Comparison of ENCODE assay signal across 12 cellular contexts in genomic region chr9:34085581-34086500, GRCh38. TPM values are rescaled to one million over a fixed set of nuclear protein-coding genes. Genes with fewer than 3 reads are reported as not detected.
DNase-seq lines count a peak whose midpoint lies in the region; ATAC-seq and TF ChIP-seq lines count a peak whose summit lies in the region.
"Had no signal": no experiment of that assay in that cellular context is flagged by ENCODE, and none has a peak within 500 bp of the region (broad histone marks: within the 10 kb centered on the region; RNA-seq: fewer than 3 reads in every experiment).

No MANE protein-coding gene starts in this region.

- no peak for ATAC-seq in HG03135 (IDR thresholded peaks at IDR 0.05; ENCODE audit: unreplicated experiment)
- ATAC-seq: HCT116 had no signal

- peaks cover 6% of the 10 kb centered on the region for H3K4me1 Mint-ChIP-seq in activated naive CD8-positive, alpha-beta T cell (ENCODE audit: low read depth)
- H3K4me1 Mint-ChIP-seq: CD8-positive, alpha-beta memory T cell had no signal

- DNase-seq in HT1080 (ENCODE audit: low read depth) (peak; percentile 21), spleen (peak; percentile 32), BE2C (no peak), NCI-H510A treated with DMSO at 0.1 percent for 48 hours (lab: John Stamatoyannopoulos, UW) (no peak), NCI-H187 (lab: John Stamatoyannopoulos, UW) (no peak)
- DNase-seq: activated CD4-positive, alpha-beta T cell treated with anti-CD3 and anti-CD28 coated beads for 1 hour; CD8-positive, alpha-beta memory T cell; occipital lobe had no signal

- peaks cover 2 to 66% (median 51%) of the 10 kb centered on the region in 6 donors for H3K36me3 ChIP-seq in spleen
- H3K36me3 ChIP-seq in BE2C: peaks cover 27% of the 10 kb centered on the region

- intact Hi-C loops in spleen (cut with DNase I; ENCODE audit: low total_unique reads): no loop called here

- no peak for TF ChIP-seq POLR2A in spleen (IDR thresholded peaks at IDR 0.05)

- H3K27me3 ChIP-seq in layer of hippocampus (ENCODE audit: control insufficient read depth, insufficient read depth, low read length) (no peaks in the 10 kb centered on the region), spleen (replicated peaks in 1 of 7) (no peaks in the 10 kb centered on the region), BE2C (no peaks in the 10 kb centered on the region)

- H3K27ac Mint-ChIP-seq in activated naive CD8-positive, alpha-beta T cell: peak overlapping the region; percentile 56

- H3K9me3 ChIP-seq in spleen (no peaks in the 10 kb centered on the region), BE2C (no peaks in the 10 kb centered on the region)

- WGBS in spleen, 5 donors: 83 to 91% (median 88%) methylated on average over 5 to 6 of the region's 6 CpGs

- H3K36me3 Mint-ChIP-seq in activated naive CD8-positive, alpha-beta T cell: peaks cover 2% of the 10 kb centered on the region

- no peaks in the 10 kb centered on the region for H3K27me3 Mint-ChIP-seq in activated naive CD8-positive, alpha-beta T cell
- H3K27me3 Mint-ChIP-seq: CD8-positive, alpha-beta memory T cell had no signal

- no peak overlapping the region for H3K4me3 ChIP-seq in spleen
- no peak overlapping the region for H3K4me3 ChIP-seq in BE2C (ENCODE audit: low read depth, low read length)

- TF ChIP-seq CTCF in spleen (IDR thresholded peaks at IDR 0.05 in 8 of 11, conservative IDR thresholded peaks at IDR 0.05 in 3 of 11): no peak
- no peak for TF ChIP-seq CTCF in BE2C (IDR thresholded peaks at IDR 0.05; ENCODE audit: low read depth, low read length)

- no peaks in the 10 kb centered on the region for H3K9me3 Mint-ChIP-seq in activated naive CD8-positive, alpha-beta T cell (ENCODE audit: low read depth)
- H3K9me3 Mint-ChIP-seq: CD8-positive, alpha-beta memory T cell had no signal

- peak overlapping the region; percentile 75 for H3K27ac ChIP-seq in layer of hippocampus (ENCODE audit: low read depth, low read length)
- H3K27ac ChIP-seq in spleen: peak overlapping the region in 2 of 8 donors; percentile 4 to 17

- no peak overlapping the region for H3K4me3 Mint-ChIP-seq in activated naive CD8-positive, alpha-beta T cell
- H3K4me3 Mint-ChIP-seq: CD8-positive, alpha-beta memory T cell had no signal

- H3K4me1 ChIP-seq in spleen (no peaks in the 10 kb centered on the region), BE2C (no peaks in the 10 kb centered on the region)

RNA-seq across cellular contexts. Expression of gene UBAP2, which starts 37.2 kb away (rescaled TPM):
- total RNA-seq in HT1080 (2014; rRNA removed; shearing (Covaris generic)): 16.4 and 19.9 TPM in 2 replicates
- 20.6 and 21.8 TPM in 2 replicates for polyA plus RNA-seq in HT1080 (2015; cell fraction: cytosol; rRNA removed)
- 51.5 and 57.4 TPM in 2 replicates for polyA plus RNA-seq in HT1080 (2015; cell fraction: nucleus; rRNA removed)
- total RNA-seq in spleen: 10 to 100 TPM; 20.2 to 30.8 (median 24.7) TPM
- 1 to 10 TPM; 7.0 to 8.8 (median 7.3) TPM for polyA plus RNA-seq in spleen
- polyA plus RNA-seq in BE2C (2012; ENCODE audit: insufficient read depth, insufficient read length, low read depth): 18.7 TPM

RNA-seq across cellular contexts. Expression of gene DCAF12, which starts 40.7 kb away (rescaled TPM):
- 25.1 and 29.2 TPM in 2 replicates for total RNA-seq in HT1080 (2014; rRNA removed; shearing (Covaris generic))
- polyA plus RNA-seq in HT1080 (2015; cell fraction: cytosol; rRNA removed): 34.4 and 40.1 TPM in 2 replicates
- 26.1 and 27.5 TPM in 2 replicates for polyA plus RNA-seq in HT1080 (2015; cell fraction: nucleus; rRNA removed)
- total RNA-seq in spleen: 100 to 1,000 TPM in 1 of 7 donors, 10 to 100 TPM in 6; 36.5 to 107 (median 38.6) TPM
- polyA plus RNA-seq in spleen: 10 to 100 TPM in 2 of 3 donors, 1 to 10 TPM in 1; 5.6 to 12.9 (median 11.2) TPM
- polyA plus RNA-seq in BE2C (2012; ENCODE audit: insufficient read depth, insufficient read length, low read depth): 21.9 TPM

Comparison
In these comparisons a context has a peak if more than half of its experiments do, and no peak if none do; other contexts are left out.
1. DNase-seq: peak in HT1080 (single experiment) and spleen (single experiment); none in BE2C (single experiment), NCI-H510A treated with DMSO at 0.1 percent for 48 hours (single experiment) and NCI-H187 (0 of 2).